ENCODE assay signal across 9 cellular contexts in the genomic region with DNA sequence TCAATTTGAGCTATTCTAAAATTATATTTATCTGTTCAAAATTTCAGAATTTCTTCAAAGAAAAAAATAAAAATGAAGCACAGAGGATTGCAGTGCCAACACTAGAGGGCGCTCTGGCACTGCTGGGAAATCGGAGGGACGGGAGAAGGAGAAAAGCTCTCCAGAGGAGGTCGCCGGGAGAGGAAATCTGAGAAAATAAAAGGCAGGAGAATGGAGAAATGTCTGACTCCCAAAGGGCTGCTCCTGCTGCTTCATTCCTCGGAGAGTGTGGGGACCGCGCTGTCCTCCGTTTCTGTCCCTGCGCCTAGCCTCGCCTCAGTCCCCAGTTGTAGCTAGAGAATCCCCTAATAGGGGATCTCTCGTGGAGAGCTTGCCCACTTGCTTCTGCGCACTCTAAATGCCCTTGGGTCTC. TPM values are rescaled to one million over a fixed set of nuclear protein-coding genes. Genes with fewer than 3 reads are reported as not detected.
A peak's percentile ranks its signal among the peaks of the same experiment; 100 is the strongest.
DNase-seq lines count a peak whose midpoint lies in the region; ATAC-seq and TF ChIP-seq lines count a peak whose summit lies in the region.
"Had no signal": no experiment of that assay in that cellular context is flagged by ENCODE, and none has a peak within 500 bp of the region (broad histone marks: within the 10 kb centered on the region; RNA-seq: fewer than 3 reads in every experiment).

No MANE protein-coding gene starts in this region.

- H3K4me1 ChIP-seq in ovary (ENCODE audit: insufficient read depth): no peaks in the 10 kb centered on the region

- no peak for ATAC-seq in GM21423 (IDR thresholded peaks at IDR 0.05; ENCODE audit: unreplicated experiment)

- no peaks in the 10 kb centered on the region for H3K36me3 Mint-ChIP-seq in type B pancreatic cell
- H3K36me3 Mint-ChIP-seq: activated naive CD4-positive, alpha-beta T cell treated with anti-CD3 and anti-CD28 coated beads, Interleukin-2, amount 50 U/mL, for 72 hours had no signal

- 3 to 5% (median 4%) methylated on average over 13 of the region's 13 CpGs for WGBS in ovary, 3 donors

- H3K4me1 Mint-ChIP-seq in type B pancreatic cell (ENCODE audit: unreplicated experiment): peaks cover 19% of the 10 kb centered on the region

- H3K4me3 Mint-ChIP-seq in type B pancreatic cell: peak overlapping the region; percentile 82

- no peak overlapping the region for H3K4me3 ChIP-seq in ovary

- H3K27me3 ChIP-seq in ovary: no peaks in the 10 kb centered on the region

- TF ChIP-seq CTCF in ovary (IDR thresholded peaks at IDR 0.05) (peak; percentile 74 to 95 (median 80)), type B pancreatic cell (conservative IDR thresholded peaks at IDR 0.05) (peak; percentile 99)

- H3K36me3 ChIP-seq in ovary: no peaks in the 10 kb centered on the region

- no peaks in the 10 kb centered on the region for H3K9me3 Mint-ChIP-seq in type B pancreatic cell
- H3K9me3 Mint-ChIP-seq: activated naive CD4-positive, alpha-beta T cell treated with anti-CD3 and anti-CD28 coated beads, Interleukin-2, amount 50 U/mL, for 72 hours had no signal

- H3K27me3 Mint-ChIP-seq in type B pancreatic cell: peaks cover 32% of the 10 kb centered on the region

- no peak for TF ChIP-seq EP300 in ovary (IDR thresholded peaks at IDR 0.05)

- intact Hi-C loops in ovary (cut with DNase I): loop anchor here in 2 of 4 donors (5.0 to 10.0 kb wide), 4 partner anchors 107 to 830 kb away; no protein-coding TSS in a partner anchor

- DNase-seq in COR-L47 (lab: John Stamatoyannopoulos, UW): peak; percentile 26
- DNase-seq in HuH-7 (ENCODE audit: low spot score): peak; percentile 36
- peak; percentile 47 for DNase-seq in RPMI7951 (ENCODE audit: low read depth)
- peak; percentile 17 for DNase-seq in activated gamma-delta T cell treated with anti-CD3 and anti-CD28 coated beads, Interleukin-2, amount 50 U/mL, for 16 hours (ENCODE audit: low read depth)
- DNase-seq in globus pallidus (ENCODE audit: low spot score): peak; percentile 51
- DNase-seq in ovary: peak; percentile 52 to 78 (median 76)
- DNase-seq in type B pancreatic cell (ENCODE audit: extremely low spot score, unreplicated experiment): peak; percentile 73

- no peak for TF ChIP-seq POLR2A in ovary (IDR thresholded peaks at IDR 0.05)

- no peak overlapping the region for H3K27ac ChIP-seq in ovary

- no peak overlapping the region for H3K27ac Mint-ChIP-seq in type B pancreatic cell
- H3K27ac Mint-ChIP-seq: activated naive CD4-positive, alpha-beta T cell treated with anti-CD3 and anti-CD28 coated beads, Interleukin-2, amount 50 U/mL, for 72 hours had no signal

- no peaks in the 10 kb centered on the region for H3K9me3 ChIP-seq in ovary

RNA-seq across cellular contexts. Expression of gene ARSB, which starts 40.0 kb away (rescaled TPM):
- total RNA-seq in RPMI7951 (2014; rRNA removed; shearing (Covaris generic)): 18.5 and 19.3 TPM in 2 replicates
- total RNA-seq in ovary: 10 to 100 TPM in 1 of 7 donors, 1 to 10 TPM in 6; 5.8 to 10.6 (median 7.6) TPM
- 1 to 10 TPM; 3.1 to 8.7 TPM for polyA plus RNA-seq in ovary
- total RNA-seq in type B pancreatic cell (ENCODE audit: low replicate concordance): 8.8 and 18.5 TPM in 2 replicates

RNA-seq across cellular contexts. Expression of gene DMGDH, which starts 44.4 kb away (rescaled TPM):
- not detected in 2 replicates for total RNA-seq in RPMI7951 (2014; rRNA removed; shearing (Covaris generic))
- total RNA-seq in ovary: 1 to 10 TPM; 3.5 to 5.6 (median 4.2) TPM
- polyA plus RNA-seq in ovary: 1 to 10 TPM; 2.1 to 5.8 TPM
- 0.48 and 0.74 TPM in 2 replicates for total RNA-seq in type B pancreatic cell (ENCODE audit: low replicate concordance)

RNA-seq across cellular contexts. Expression of gene BHMT2, which starts 44.5 kb away (rescaled TPM):
- total RNA-seq in RPMI7951 (2014; rRNA removed; shearing (Covaris generic)): not detected in 2 replicates
- total RNA-seq in ovary (10 to 100 TPM in 2 of 7 donors, 1 to 10 TPM in 5; 3.7 to 13.6 (median 7.9) TPM), type B pancreatic cell (ENCODE audit: low replicate concordance) (0.45 TPM in 1 of 2 replicates, not detected in the other)
- 10 to 100 TPM in 1 of 2 donors, 1 to 10 TPM in 1; 7.0 to 18.4 TPM for polyA plus RNA-seq in ovary
- total RNA-seq: activated naive CD4-positive, alpha-beta T cell treated with anti-CD3 and anti-CD28 coated beads, Interleukin-2, amount 50 U/mL, for 72 hours had no signal

Comparison
In these comparisons a context has a peak if more than half of its experiments do, and no peak if none do; other contexts are left out.
1. DNase-seq: peak in every context shown above with its lines; median percentile 76 in ovary; 73 in type B pancreatic cell; 51 in globus pallidus; 47 in RPMI7951; 36 in HuH-7; 26 in COR-L47; 17 in activated gamma-delta T cell treated with anti-CD3 and anti-CD28 coated beads, Interleukin-2, amount 50 U/mL, for 16 hours.